2 cellular contexts compared by ENCODE assay signal in genomic region chr13:29578300-29579048, GRCh38.
TF ChIP-seq lines count a peak whose summit lies in the region.

No MANE protein-coding gene starts in this region.

TF ChIP-seq in GM23338, 12 proteins besides CTCF, POLR2A, EP300 and RAD21:
- TF ChIP-seq REST (IDR thresholded peaks at IDR 0.05; ENCODE audit: unreplicated experiment) (no peak), EZH2 (IDR thresholded peaks at IDR 0.05; ENCODE audit: low read depth, unreplicated experiment) (no peak), ETS1 (IDR thresholded peaks at IDR 0.05) (no peak), EZH2phosphoT487 (IDR thresholded peaks at IDR 0.05; ENCODE audit: unreplicated experiment) (no peak), ZNF114 (CRISPR knock-in tag; IDR thresholded peaks at IDR 0.05) (no peak), POLR2AphosphoS5 (IDR thresholded peaks at IDR 0.05; ENCODE audit: low read depth) (no peak), STAT1 (IDR thresholded peaks at IDR 0.05; ENCODE audit: unreplicated experiment) (no peak), JUNB (IDR thresholded peaks at IDR 0.05; ENCODE audit: unreplicated experiment) (no peak), NANOG (IDR thresholded peaks at IDR 0.05; ENCODE audit: borderline replicate concordance) (no peak), CREB1 (CRISPR knock-in tag; IDR thresholded peaks at IDR 0.05; ENCODE audit: low read depth) (no peak), ZNF331 (CRISPR knock-in tag; IDR thresholded peaks at IDR 0.05; ENCODE audit: low read depth) (no peak), ZNF462 (CRISPR knock-in tag; IDR thresholded peaks at IDR 0.05) (no peak)
TF ChIP-seq in GM23338: peak in this region for 0.

TF ChIP-seq in K562, 482 proteins besides CTCF, POLR2A, EP300 and RAD21:
- peak; percentile 40; the same call in 1 of the 2 replicates for TF ChIP-seq NCOR1 (IDR thresholded peaks at IDR 0.05)
- TF ChIP-seq CBFA2T2 (conservative IDR thresholded peaks at IDR 0.05), result peak; percentile 57
- no peak for TF ChIP-seq ZNF175 (CRISPR knock-in tag; IDR thresholded peaks at IDR 0.05; ENCODE audit: low read depth)
- TF ChIP-seq CBFA2T3 (IDR thresholded peaks at IDR 0.05), result peak; percentile 75
- peak; percentile 45; the same call in 1 of the 2 replicates for TF ChIP-seq TAL1 (IDR thresholded peaks at IDR 0.05)
- peak; percentile 37; the same call in 1 of the 2 replicates for TF ChIP-seq TCF3 (CRISPR knock-in tag; IDR thresholded peaks at IDR 0.05)
- TF ChIP-seq STAT6 (CRISPR knock-in tag; IDR thresholded peaks at IDR 0.05), result no peak
- TF ChIP-seq ARID1B (IDR thresholded peaks at IDR 0.05), result peak; percentile 36; the same call in 1 of the 2 replicates
